In genomic region chr5:179380211-179381035, GRCh38 we compare ENCODE assay signal across 19 cellular contexts. TPM values are rescaled to one million over a fixed set of nuclear protein-coding genes. Genes with fewer than 3 reads are reported as not detected.
"Had no signal": no experiment of that assay in that cellular context is flagged by ENCODE, and none has a peak within 500 bp of the region (broad histone marks: within the 10 kb centered on the region; RNA-seq: fewer than 3 reads in every experiment).

No MANE protein-coding gene starts in this region.

- H3K4me1 Mint-ChIP-seq: activated naive CD8-positive, alpha-beta T cell treated with anti-CD3 and anti-CD28 coated beads for 36 hours had no signal

- H3K27me3 Mint-ChIP-seq: activated naive CD8-positive, alpha-beta T cell treated with anti-CD3 and anti-CD28 coated beads for 36 hours had no signal

- H3K27me3 ChIP-seq: spleen, upper lobe of right lung had no signal

- FAIRE-seq: astrocyte, colon had no signal

- ATAC-seq: heart right ventricle, upper lobe of right lung had no signal

- H3K4me3 Mint-ChIP-seq: activated naive CD8-positive, alpha-beta T cell treated with anti-CD3 and anti-CD28 coated beads for 36 hours; nephron had no signal

- H3K36me3 Mint-ChIP-seq: activated naive CD8-positive, alpha-beta T cell treated with anti-CD3 and anti-CD28 coated beads for 36 hours had no signal

- H3K9me3 Mint-ChIP-seq: activated naive CD8-positive, alpha-beta T cell treated with anti-CD3 and anti-CD28 coated beads for 36 hours; nephron had no signal

- H3K9me3 ChIP-seq: heart right ventricle, spleen, upper lobe of right lung had no signal

- H3K4me1 ChIP-seq: heart right ventricle, upper lobe of right lung had no signal

- DNase-seq: activated CD4-positive, alpha-beta T cell treated with anti-CD3 and anti-CD28 coated beads for 4 hours; activated CD4-positive, alpha-beta T cell treated with anti-CD3 and anti-CD28 coated beads, Interleukin-2, amount 50 U/mL, for 48 hours; activated CD4-positive, CD25-positive, alpha-beta regulatory T cell; activated naive CD4-positive, alpha-beta T cell treated with Interleukin-2 at 50 U/mL for 16 hours; activated naive CD8-positive, alpha-beta T cell treated with anti-CD3 and anti-CD28 coated beads for 36 hours; activated T-cell treated with anti-CD3 and anti-CD28 coated beads, Interleukin-2, amount 50 U/mL, for 48 hours; central memory CD4-positive, alpha-beta T cell; foreskin fibroblast; heart right ventricle; retina; spleen; stimulated activated CD4-positive, alpha-beta T cell treated with anti-CD3 and anti-CD28 coated beads, Interleukin-4, amount 100 ng/mL, for 1 hour; stimulated activated naive CD4-positive, alpha-beta T cell treated with Interleukin-2 at 50 U/mL for 16 hours; upper lobe of right lung had no signal

- H3K4me3 ChIP-seq: heart right ventricle, spleen, upper lobe of right lung had no signal

- H3K27ac ChIP-seq: epithelial cell of prostate, heart right ventricle, upper lobe of right lung had no signal

- H3K27ac Mint-ChIP-seq: activated naive CD8-positive, alpha-beta T cell treated with anti-CD3 and anti-CD28 coated beads for 36 hours; nephron had no signal

- H3K36me3 ChIP-seq: heart right ventricle, spleen, upper lobe of right lung had no signal

RNA-seq across cellular contexts. Expression of gene ADAMTS2, which starts 35.2 kb away (rescaled TPM):
- total RNA-seq: activated naive CD8-positive, alpha-beta T cell treated with anti-CD3 and anti-CD28 coated beads for 36 hours; T-helper 1 cell treated with Interleukin-12 subunit alpha and Interleukin-12 subunit beta and Interleukin-4 antibody, amounts not matched to agents 30 ng/mL and 1 ng/mL, for 36 hours had no signal
